Comparison of ENCODE assay signal across 31 cellular contexts in genomic region chr7:73730485-73730884, GRCh38. TPM values are rescaled to one million over a fixed set of nuclear protein-coding genes. Genes with fewer than 3 reads are reported as not detected.
"Had no signal": no experiment of that assay in that cellular context is flagged by ENCODE, and none has a peak within 500 bp of the region (broad histone marks: within the 10 kb centered on the region; RNA-seq: fewer than 3 reads in every experiment).

No MANE protein-coding gene starts in this region.

- ATAC-seq: activated naive CD4-positive, alpha-beta T cell treated with anti-CD3 and anti-CD28 coated beads, Interleukin-2, amount 50 U/mL, for 72 hours; activated naive CD8-positive, alpha-beta T cell treated with anti-CD3 and anti-CD28 coated beads, Interleukin-2, amount 50 U/mL, for 24 hours; activated T-cell treated with anti-CD3 and anti-CD28 coated beads, Interleukin-2, amount 50 U/mL, for 4 hours; body of pancreas; T-helper 17 cell had no signal

- H3K27me3 ChIP-seq: ascending aorta, body of pancreas, MG63 had no signal

- H3K9me3 Mint-ChIP-seq: activated B cell treated with CpG ODN at 0.5 μM for 24 hours; activated CD4-positive, alpha-beta memory T cell treated with anti-CD3 and anti-CD28 coated beads for 36 hours; activated CD4-positive, alpha-beta T cell treated with anti-CD3 and anti-CD28 coated beads, Interleukin-2, amount 10 ng/mL, durations not matched to agents 24 days and 14 days; activated naive CD4-positive, alpha-beta T cell treated with anti-CD3 and anti-CD28 coated beads, Interleukin-2, amount 50 U/mL, for 72 hours; activated naive CD8-positive, alpha-beta T cell treated with anti-CD3 and anti-CD28 coated beads, Interleukin-2, amount 50 U/mL, for 24 hours; activated T-cell treated with anti-CD3 and anti-CD28 coated beads, Interleukin-2, amount 50 U/mL, for 4 hours had no signal

- DNase-seq: activated B cell treated with CpG ODN at 0.5 μM for 24 hours; activated CD4-positive, alpha-beta memory T cell treated with anti-CD3 and anti-CD28 coated beads for 36 hours; activated CD4-positive, alpha-beta T cell treated with anti-CD3 and anti-CD28 coated beads for 1 hour; activated CD4-positive, alpha-beta T cell treated with anti-CD3 and anti-CD28 coated beads, Interleukin-2, amount 10 ng/mL, durations not matched to agents 24 days and 14 days; activated CD8-positive, alpha-beta memory T cell treated with anti-CD3 and anti-CD28 coated beads for 24 hours; activated effector memory CD4-positive, alpha-beta T cell treated with anti-CD3 and anti-CD28 coated beads, Interleukin-2, amount 50 U/mL, for 16 hours; activated naive CD4-positive, alpha-beta T cell treated with Interleukin-2 at 50 U/mL for 16 hours; activated naive CD8-positive, alpha-beta T cell treated with anti-CD3 and anti-CD28 coated beads, Interleukin-2, amount 50 U/mL, for 24 hours; activated T-cell treated with anti-CD3 and anti-CD28 coated beads, Interleukin-2, amount 50 U/mL, for 4 hours; amniotic stem cell; body of pancreas; central memory CD4-positive, alpha-beta T cell; MG63; MV-4-11; NCI-H1105 treated with DMSO at 0.1 percent for 48 hours; NCI-H146; NCI-H2029; NCI-H2107; NCI-H345; NCI-H510A; NCI-H69; NK-92 treated with Interleukin-12 subunit alpha and Interleukin-12 subunit beta, amount 100 ng/mL, for 24 hours; PC-9; SHP77 treated with DMSO at 0.1 percent for 48 hours; T-helper 17 cell; T-helper 9 cell had no signal

- H3K4me3 ChIP-seq: ascending aorta, body of pancreas, MG63, PC-9 had no signal

- H2AFZ ChIP-seq: PC-9 had no signal

- H3K9me3 ChIP-seq: ascending aorta, body of pancreas, MG63 had no signal

- H3K27ac Mint-ChIP-seq: activated B cell treated with CpG ODN at 0.5 μM for 24 hours; activated CD4-positive, alpha-beta memory T cell treated with anti-CD3 and anti-CD28 coated beads for 36 hours; activated CD4-positive, alpha-beta T cell treated with anti-CD3 and anti-CD28 coated beads, Interleukin-2, amount 10 ng/mL, durations not matched to agents 24 days and 14 days; activated naive CD4-positive, alpha-beta T cell treated with anti-CD3 and anti-CD28 coated beads, Interleukin-2, amount 50 U/mL, for 72 hours; activated naive CD8-positive, alpha-beta T cell treated with anti-CD3 and anti-CD28 coated beads, Interleukin-2, amount 50 U/mL, for 24 hours; T-helper 17 cell had no signal

- H3K36me3 Mint-ChIP-seq: activated CD4-positive, alpha-beta memory T cell treated with anti-CD3 and anti-CD28 coated beads for 36 hours; activated naive CD4-positive, alpha-beta T cell treated with anti-CD3 and anti-CD28 coated beads, Interleukin-2, amount 50 U/mL, for 72 hours had no signal

- H3K36me3 ChIP-seq: ascending aorta, MG63 had no signal

- H3K4me2 ChIP-seq: PC-9 had no signal

- FAIRE-seq: bronchial epithelial cell, TTC549 had no signal

- H3K27ac ChIP-seq: ascending aorta, body of pancreas, PC-9 had no signal

- H3K4me3 Mint-ChIP-seq: activated B cell treated with CpG ODN at 0.5 μM for 24 hours; activated CD4-positive, alpha-beta memory T cell treated with anti-CD3 and anti-CD28 coated beads for 36 hours; activated CD4-positive, alpha-beta T cell treated with anti-CD3 and anti-CD28 coated beads, Interleukin-2, amount 10 ng/mL, durations not matched to agents 24 days and 14 days; activated naive CD8-positive, alpha-beta T cell treated with anti-CD3 and anti-CD28 coated beads, Interleukin-2, amount 50 U/mL, for 24 hours; activated T-cell treated with anti-CD3 and anti-CD28 coated beads, Interleukin-2, amount 50 U/mL, for 4 hours; T-helper 17 cell had no signal

RNA-seq across cellular contexts. Expression of gene CLDN3, which starts 39.6 kb away (rescaled TPM):
- total RNA-seq: activated B cell treated with CpG ODN at 0.5 μM for 24 hours; activated CD4-positive, alpha-beta memory T cell treated with anti-CD3 and anti-CD28 coated beads for 36 hours; activated CD4-positive, alpha-beta T cell treated with anti-CD3 and anti-CD28 coated beads, Interleukin-2, amount 10 ng/mL, durations not matched to agents 24 days and 14 days; activated naive CD4-positive, alpha-beta T cell treated with anti-CD3 and anti-CD28 coated beads, Interleukin-2, amount 50 U/mL, for 72 hours; ascending aorta; bronchial epithelial cell; SK-MEL-5; T-helper 17 cell had no signal
